ENCODE assay signal across 1 cellular context in the genomic region with DNA sequence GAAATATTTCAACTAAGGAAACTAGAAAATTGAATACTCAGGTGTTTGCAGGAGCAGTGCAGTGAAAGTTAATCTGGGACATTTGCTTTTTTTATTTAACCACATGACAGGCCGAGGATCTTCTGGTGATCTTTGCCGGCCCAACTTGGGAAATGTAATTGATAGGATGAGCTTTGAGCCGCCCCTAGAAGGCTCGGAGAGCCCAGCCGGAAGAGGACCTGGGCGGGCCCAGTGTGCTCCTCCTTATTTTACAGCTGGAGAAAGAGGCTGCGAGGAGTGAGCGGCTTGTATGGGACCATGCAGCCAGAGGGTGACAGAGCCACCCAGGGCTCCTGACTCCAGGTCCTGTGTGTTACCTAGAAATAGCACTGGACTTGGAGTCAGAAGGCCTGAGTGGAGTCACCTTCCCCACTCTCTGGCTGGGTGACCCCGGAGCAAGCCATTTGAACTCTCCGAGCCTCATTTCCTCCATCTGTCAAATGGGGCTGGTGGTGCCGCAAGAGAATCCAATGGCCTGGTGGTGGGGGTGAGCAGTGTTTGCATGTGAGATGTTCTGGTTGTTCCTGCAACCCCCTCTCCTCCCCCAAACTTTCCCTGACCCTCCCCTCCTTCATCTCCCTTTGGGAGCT.
TF ChIP-seq lines count a peak whose summit lies in the region.

No MANE protein-coding gene starts in this region.

TF ChIP-seq in GM23338, 12 proteins besides CTCF, POLR2A, EP300 and RAD21 (continued from another document):
- TF ChIP-seq, protein P1, sequence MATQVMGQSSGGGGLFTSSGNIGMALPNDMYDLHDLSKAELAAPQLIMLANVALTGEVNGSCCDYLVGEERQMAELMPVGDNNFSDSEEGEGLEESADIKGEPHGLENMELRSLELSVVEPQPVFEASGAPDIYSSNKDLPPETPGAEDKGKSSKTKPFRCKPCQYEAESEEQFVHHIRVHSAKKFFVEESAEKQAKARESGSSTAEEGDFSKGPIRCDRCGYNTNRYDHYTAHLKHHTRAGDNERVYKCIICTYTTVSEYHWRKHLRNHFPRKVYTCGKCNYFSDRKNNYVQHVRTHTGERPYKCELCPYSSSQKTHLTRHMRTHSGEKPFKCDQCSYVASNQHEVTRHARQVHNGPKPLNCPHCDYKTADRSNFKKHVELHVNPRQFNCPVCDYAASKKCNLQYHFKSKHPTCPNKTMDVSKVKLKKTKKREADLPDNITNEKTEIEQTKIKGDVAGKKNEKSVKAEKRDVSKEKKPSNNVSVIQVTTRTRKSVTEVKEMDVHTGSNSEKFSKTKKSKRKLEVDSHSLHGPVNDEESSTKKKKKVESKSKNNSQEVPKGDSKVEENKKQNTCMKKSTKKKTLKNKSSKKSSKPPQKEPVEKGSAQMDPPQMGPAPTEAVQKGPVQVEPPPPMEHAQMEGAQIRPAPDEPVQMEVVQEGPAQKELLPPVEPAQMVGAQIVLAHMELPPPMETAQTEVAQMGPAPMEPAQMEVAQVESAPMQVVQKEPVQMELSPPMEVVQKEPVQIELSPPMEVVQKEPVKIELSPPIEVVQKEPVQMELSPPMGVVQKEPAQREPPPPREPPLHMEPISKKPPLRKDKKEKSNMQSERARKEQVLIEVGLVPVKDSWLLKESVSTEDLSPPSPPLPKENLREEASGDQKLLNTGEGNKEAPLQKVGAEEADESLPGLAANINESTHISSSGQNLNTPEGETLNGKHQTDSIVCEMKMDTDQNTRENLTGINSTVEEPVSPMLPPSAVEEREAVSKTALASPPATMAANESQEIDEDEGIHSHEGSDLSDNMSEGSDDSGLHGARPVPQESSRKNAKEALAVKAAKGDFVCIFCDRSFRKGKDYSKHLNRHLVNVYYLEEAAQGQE (IDR thresholded peaks at IDR 0.05; ENCODE audit: unreplicated experiment), result no peak
- TF ChIP-seq STAT1 (IDR thresholded peaks at IDR 0.05; ENCODE audit: unreplicated experiment) (no peak), EZH2phosphoT487 (IDR thresholded peaks at IDR 0.05; ENCODE audit: unreplicated experiment) (no peak), NANOG (IDR thresholded peaks at IDR 0.05; ENCODE audit: borderline replicate concordance) (no peak), EZH2 (IDR thresholded peaks at IDR 0.05; ENCODE audit: low read depth, unreplicated experiment) (no peak), ZNF114 (CRISPR knock-in tag; IDR thresholded peaks at IDR 0.05) (no peak), JUNB (IDR thresholded peaks at IDR 0.05; ENCODE audit: unreplicated experiment) (no peak), ZNF331 (CRISPR knock-in tag; IDR thresholded peaks at IDR 0.05; ENCODE audit: low read depth) (no peak)
- TF ChIP-seq, protein P2, sequence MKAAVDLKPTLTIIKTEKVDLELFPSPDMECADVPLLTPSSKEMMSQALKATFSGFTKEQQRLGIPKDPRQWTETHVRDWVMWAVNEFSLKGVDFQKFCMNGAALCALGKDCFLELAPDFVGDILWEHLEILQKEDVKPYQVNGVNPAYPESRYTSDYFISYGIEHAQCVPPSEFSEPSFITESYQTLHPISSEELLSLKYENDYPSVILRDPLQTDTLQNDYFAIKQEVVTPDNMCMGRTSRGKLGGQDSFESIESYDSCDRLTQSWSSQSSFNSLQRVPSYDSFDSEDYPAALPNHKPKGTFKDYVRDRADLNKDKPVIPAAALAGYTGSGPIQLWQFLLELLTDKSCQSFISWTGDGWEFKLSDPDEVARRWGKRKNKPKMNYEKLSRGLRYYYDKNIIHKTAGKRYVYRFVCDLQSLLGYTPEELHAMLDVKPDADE (IDR thresholded peaks at IDR 0.05), result no peak
